ENCODE assay signal across 13 cellular contexts in genomic region chr16:81486555-81487061, GRCh38. TPM values are rescaled to one million over a fixed set of nuclear protein-coding genes. Genes with fewer than 3 reads are reported as not detected.
DNase-seq lines count a peak whose midpoint lies in the region; ATAC-seq and TF ChIP-seq lines count a peak whose summit lies in the region.
"Had no signal": no experiment of that assay in that cellular context is flagged by ENCODE, and none has a peak within 500 bp of the region (broad histone marks: within the 10 kb centered on the region; RNA-seq: fewer than 3 reads in every experiment).

No MANE protein-coding gene starts in this region.

- H3K27me3 ChIP-seq in BLaER1 (no peaks in the 10 kb centered on the region), body of pancreas (no peaks in the 10 kb centered on the region), right cardiac atrium (ENCODE audit: control insufficient read depth, insufficient read depth) (no peaks in the 10 kb centered on the region)
- H3K27me3 ChIP-seq in effector memory CD4-positive, alpha-beta T cell (replicated peaks; ENCODE audit: control insufficient read depth, insufficient read depth, low read length, poor library complexity, severe bottlenecking), result no peaks in the 10 kb centered on the region
- H3K27me3 ChIP-seq: esophagus muscularis mucosa, pancreas had no signal

- peak in 1 of 4 donors; percentile 31 for DNase-seq in body of pancreas
- DNase-seq in right cardiac atrium, result peak; percentile 87 to 93 (median 91)
- DNase-seq in medulla oblongata (ENCODE audit: extremely low spot score), result no peak
- no peak for DNase-seq in germinal center (ENCODE audit: low spot score)
- DNase-seq in effector memory CD4-positive, alpha-beta T cell, result no peak
- DNase-seq: GF-D8, NCI-H1092 treated with DMSO at 0.1 percent for 48 hours, NCI-H526 treated with DMSO at 0.1 percent for 48 hours, pancreas had no signal

- H3K4me1 ChIP-seq in BLaER1 (peaks cover 100% of the 10 kb centered on the region), body of pancreas (peaks cover 22% of the 10 kb centered on the region), right cardiac atrium (ENCODE audit: control insufficient read depth, insufficient read depth, low read length) (peaks cover 14% of the 10 kb centered on the region)
- no peaks in the 10 kb centered on the region for H3K4me1 ChIP-seq in effector memory CD4-positive, alpha-beta T cell (ENCODE audit: control insufficient read depth, insufficient read depth, low read length, poor library complexity, severe bottlenecking)

- H3K27ac ChIP-seq in BLaER1, result no peak overlapping the region
- no peak overlapping the region for H3K27ac ChIP-seq in body of pancreas
- H3K27ac ChIP-seq in right cardiac atrium (ENCODE audit: low read length), result no peak overlapping the region
- peak overlapping the region in 12 of 21 experiments; percentile 26 to 68 (median 58) for H3K27ac ChIP-seq in skin epidermis
- H3K27ac ChIP-seq in effector memory CD4-positive, alpha-beta T cell (ENCODE audit: insufficient read depth, low read length, poor library complexity, severe bottlenecking), result no peak overlapping the region
- H3K27ac ChIP-seq: esophagus muscularis mucosa, pancreas had no signal

- intact Hi-C loops in body of pancreas (cut with DNase I), result no loop called here
- intact Hi-C loops in right cardiac atrium (cut with DNase I), result no loop called here

- 89 to 95% methylated on average over 16 to 22 of the region's 22 CpGs for WGBS in body of pancreas, 2 donors
- WGBS in right cardiac atrium, result 52% methylated on average over 22 of the region's 22 CpGs

- H3K9me3 ChIP-seq in BLaER1 (no peaks in the 10 kb centered on the region), body of pancreas (no peaks in the 10 kb centered on the region), right cardiac atrium (ENCODE audit: control insufficient read depth, low read length) (no peaks in the 10 kb centered on the region)
- no peaks in the 10 kb centered on the region for H3K9me3 ChIP-seq in effector memory CD4-positive, alpha-beta T cell (ENCODE audit: control insufficient read depth, low read length)
- H3K9me3 ChIP-seq: esophagus muscularis mucosa, pancreas had no signal

- no peak for TF ChIP-seq CTCF in body of pancreas (IDR thresholded peaks at IDR 0.05)

- no peak overlapping the region for H3K9ac ChIP-seq in BLaER1

- H3K4me3 ChIP-seq in BLaER1 (no peak overlapping the region), body of pancreas (no peak overlapping the region), right cardiac atrium (ENCODE audit: low read length) (no peak overlapping the region), skin epidermis (no peak overlapping the region)
- no peak overlapping the region for H3K4me3 ChIP-seq in effector memory CD4-positive, alpha-beta T cell (ENCODE audit: insufficient read depth, low read depth, low read length, poor library complexity, severe bottlenecking)
- H3K4me3 ChIP-seq: esophagus muscularis mucosa, pancreas had no signal

- ATAC-seq in body of pancreas (peak; percentile 33), right cardiac atrium (peak; percentile 88 to 93), GM19351 (IDR thresholded peaks at IDR 0.05; ENCODE audit: unreplicated experiment) (no peak)

- TF ChIP-seq POLR2A in body of pancreas (IDR thresholded peaks at IDR 0.05), result no peak

- 0 out of 2 replicates have a peak overlapping the region, but pooled peaks have one; percentile 7 for H3K4me2 ChIP-seq in BLaER1

- H3K36me3 ChIP-seq in BLaER1, result peaks cover 42% of the 10 kb centered on the region
- no peaks in the 10 kb centered on the region for H3K36me3 ChIP-seq in body of pancreas (replicated peaks in 1 of 2; ENCODE audit: insufficient read depth in 1 of 2, low read depth in 2 of 2)
- H3K36me3 ChIP-seq in effector memory CD4-positive, alpha-beta T cell (ENCODE audit: control insufficient read depth, insufficient read depth, low read length), result no peaks in the 10 kb centered on the region
- H3K36me3 ChIP-seq: esophagus muscularis mucosa, pancreas had no signal

- peaks cover 100% of the 10 kb centered on the region for H4K20me1 ChIP-seq in BLaER1

RNA-seq across cellular contexts. Expression of gene CMIP, which starts 42.0 kb away (rescaled TPM):
- total RNA-seq in body of pancreas, result 10 to 100 TPM; 18.7 to 18.8 TPM
- 10 to 100 TPM; 15.8 to 29.0 (median 21.3) TPM for total RNA-seq in right cardiac atrium
- polyA plus RNA-seq in right cardiac atrium, result 9.0 TPM

Comparison
In these comparisons a context has a peak if more than half of its experiments do, and no peak if none do; other contexts are left out.
1. H3K27ac ChIP-seq: peak in skin epidermis (12 of 21); none in BLaER1 (single experiment), body of pancreas (0 of 4), right cardiac atrium (single experiment) and effector memory CD4-positive, alpha-beta T cell (single experiment).
2. DNase-seq: peak in right cardiac atrium (3 of 3); none in medulla oblongata (single experiment), germinal center (single experiment) and effector memory CD4-positive, alpha-beta T cell (0 of 3).